18 cellular contexts compared by ENCODE assay signal in genomic region chr12:108371801-108372344, GRCh38. TPM values are rescaled to one million over a fixed set of nuclear protein-coding genes. Genes with fewer than 3 reads are reported as not detected.
DNase-seq lines count a peak whose midpoint lies in the region; ATAC-seq and TF ChIP-seq lines count a peak whose summit lies in the region.
"Had no signal": no experiment of that assay in that cellular context is flagged by ENCODE, and none has a peak within 500 bp of the region (broad histone marks: within the 10 kb centered on the region; RNA-seq: fewer than 3 reads in every experiment).

No MANE protein-coding gene starts in this region.

- peaks cover 0 to 12% of the 10 kb centered on the region in 2 donors for H3K4me1 ChIP-seq in left lung
- H3K4me1 ChIP-seq: pancreas had no signal

- DNase-seq in AG10803 (ENCODE audit: low read depth): peak; percentile 85
- peak; percentile 86 for DNase-seq in LHCN-M2 (ENCODE audit: low read depth)
- peak; percentile 42 for DNase-seq in brain microvascular endothelial cell
- no peak for DNase-seq in left lung
- no peak for DNase-seq in RPMI8226
- DNase-seq in NCI-H2227 treated with DMSO at 0.1 percent for 48 hours (lab: John Stamatoyannopoulos, UW): no peak
- DNase-seq in pons (ENCODE audit: low spot score): no peak
- DNase-seq: activated CD4-positive, alpha-beta T cell treated with anti-CD3 and anti-CD28 coated beads, Interleukin-2, amount 10 ng/mL, durations not matched to agents 24 days and 14 days; activated effector memory CD4-positive, alpha-beta T cell treated with Interleukin-2 at 50 U/mL for 16 hours; foreskin melanocyte; NCI-H1417 treated with DMSO at 0.1 percent for 48 hours; pancreas; stimulated activated CD4-positive, alpha-beta T cell treated with anti-CD3 and anti-CD28 coated beads, Interleukin-4, amount 100 ng/mL, for 1 hour; stimulated activated naive CD4-positive, alpha-beta T cell treated with Interleukin-2 at 50 U/mL for 16 hours; SW 1271 had no signal

- ATAC-seq in left lung: peak; percentile 70
- no peak for ATAC-seq in HG02610 (IDR thresholded peaks at IDR 0.05; ENCODE audit: unreplicated experiment)
- ATAC-seq: left lobe of liver had no signal

- H3K36me3 ChIP-seq in brain microvascular endothelial cell (replicated peaks): no peaks in the 10 kb centered on the region
- no peaks in the 10 kb centered on the region for H3K36me3 ChIP-seq in left lung
- H3K36me3 ChIP-seq: pancreas had no signal

- peaks cover 0 to 22% of the 10 kb centered on the region in 2 donors for H3K9me3 ChIP-seq in left lung
- H3K9me3 ChIP-seq: pancreas had no signal

- H3K27ac ChIP-seq in brain microvascular endothelial cell (peak overlapping the region; percentile 36), left lung (no peak overlapping the region)
- H3K27ac ChIP-seq: C4-2B, pancreas had no signal

- no peak overlapping the region for H3K4me3 ChIP-seq in AG10803 (ENCODE audit: low read length)
- H3K4me3 ChIP-seq in brain microvascular endothelial cell (ENCODE audit: low read depth, low read length): no peak overlapping the region
- H3K4me3 ChIP-seq in left lung: no peak overlapping the region
- H3K4me3 ChIP-seq: pancreas had no signal

- in situ Hi-C loops in brain microvascular endothelial cell (cut with HindIII; ENCODE audit: low pct_ligation_motif_present, low sequenced_read_pairs): no loop called here

- TF ChIP-seq CTCF in AG10803 (conservative IDR thresholded peaks at IDR 0.05; ENCODE audit: low read length) (no peak), brain microvascular endothelial cell (IDR thresholded peaks at IDR 0.05; ENCODE audit: low read depth, low read length, missing control alignments) (no peak), left lung (IDR thresholded peaks at IDR 0.05) (no peak)

- H3K27me3 ChIP-seq in brain microvascular endothelial cell (replicated peaks) (no peaks in the 10 kb centered on the region), left lung (no peaks in the 10 kb centered on the region)
- H3K27me3 ChIP-seq: pancreas had no signal

- intact Hi-C loops in left lung (cut with DNase I): no loop called here

RNA-seq across cellular contexts. Expression of gene CMKLR1, which starts 32.8 kb away (rescaled TPM):
- total RNA-seq in LHCN-M2 (2014; rRNA removed): 15.4 and 17.1 TPM in 2 replicates
- 8.9 TPM for polyA plus RNA-seq in LHCN-M2 (2012)
- total RNA-seq in left lung: 10 to 100 TPM; 19.0 to 31.2 TPM
- total RNA-seq: activated CD4-positive, alpha-beta T cell treated with anti-CD3 and anti-CD28 coated beads, Interleukin-2, amount 10 ng/mL, durations not matched to agents 24 days and 14 days had no signal

Comparison
In these comparisons a context has a peak if more than half of its experiments do, and no peak if none do; other contexts are left out.
1. DNase-seq: peak in AG10803 (single experiment), LHCN-M2 (single experiment) and brain microvascular endothelial cell (single experiment); none in left lung (0 of 2), RPMI8226 (single experiment), NCI-H2227 treated with DMSO at 0.1 percent for 48 hours (single experiment) and pons (single experiment).